In genomic region chrX:119235872-119236598, GRCh38 we compare ENCODE assay signal across 8 cellular contexts. TPM values are rescaled to one million over a fixed set of nuclear protein-coding genes. Genes with fewer than 3 reads are reported as not detected.
DNase-seq lines count a peak whose midpoint lies in the region; ATAC-seq and TF ChIP-seq lines count a peak whose summit lies in the region.

Gene PGRMC1 (plus strand): TSS chrX:119236285. CDS start chrX:119236364, 79 bp downstream.

- intact Hi-C loops in activated T-helper 2 cell treated with anti-CD3 and anti-CD28 coated beads, Interferon-gamma antibody, Interleukin-2, Interleukin-4, amounts not matched to agents 10 μg/mL and 5 μg/mL and 100 μg/mL, durations not matched to agents 14 hours and 24 hours and 36 hours (cut with micrococcal nuclease), result loop anchor here (5.0 kb wide), 1 partner anchor 456 kb away; the partner anchor contains the start of gene SEPTIN6

- DNase-seq in DMS53 (lab: John Stamatoyannopoulos, UW), result peak; percentile 87
- DNase-seq in RPMI8226, result peak; percentile 84
- peak; percentile 74 for DNase-seq in activated T-helper 2 cell treated with anti-CD3 and anti-CD28 coated beads, Interferon-gamma antibody, Interleukin-2, Interleukin-4, amounts not matched to agents 10 μg/mL and 5 μg/mL and 100 μg/mL, durations not matched to agents 14 hours and 24 hours and 36 hours (ENCODE audit: low spot score)
- peak; percentile 75 for DNase-seq in fibroblast of pulmonary artery (ENCODE audit: low read depth)
- DNase-seq in natural killer cell treated with Interleukin-12 subunit alpha and Interleukin-12 subunit beta and Interleukin-15 and Interleukin-18, amount 100 ng/mL, for 72 hours (ENCODE audit: low spot score), result peak; percentile 83
- peak; percentile 73 for DNase-seq in stimulated activated naive CD8-positive, alpha-beta T cell treated with anti-CD3 and anti-CD28 coated beads, Interleukin-15, Interleukin-2, amounts not matched to agents 100 U/mL and 50 U/mL, for 24 hours

- H3K36me3 Mint-ChIP-seq in IgD-negative memory B cell, result peaks cover 1% of the 10 kb centered on the region
- H3K36me3 Mint-ChIP-seq in activated T-helper 2 cell treated with anti-CD3 and anti-CD28 coated beads, Interferon-gamma antibody, Interleukin-2, Interleukin-4, amounts not matched to agents 10 μg/mL and 5 μg/mL and 100 μg/mL, durations not matched to agents 14 hours and 24 hours and 36 hours (ENCODE audit: low read depth), result peaks cover 15% of the 10 kb centered on the region
- H3K36me3 Mint-ChIP-seq in natural killer cell treated with Interleukin-12 subunit alpha and Interleukin-12 subunit beta and Interleukin-15 and Interleukin-18, amount 100 ng/mL, for 72 hours, result no peaks in the 10 kb centered on the region

- H3K9me3 Mint-ChIP-seq in IgD-negative memory B cell, result no peaks in the 10 kb centered on the region
- no peaks in the 10 kb centered on the region for H3K9me3 Mint-ChIP-seq in activated T-helper 2 cell treated with anti-CD3 and anti-CD28 coated beads, Interferon-gamma antibody, Interleukin-2, Interleukin-4, amounts not matched to agents 10 μg/mL and 5 μg/mL and 100 μg/mL, durations not matched to agents 14 hours and 24 hours and 36 hours
- no peaks in the 10 kb centered on the region for H3K9me3 Mint-ChIP-seq in natural killer cell treated with Interleukin-12 subunit alpha and Interleukin-12 subunit beta and Interleukin-15 and Interleukin-18, amount 100 ng/mL, for 72 hours

- H3K4me3 Mint-ChIP-seq in IgD-negative memory B cell, result peak within 1 kb of the TSS; percentile 24 to 95 (median 92)
- peak within 1 kb of the TSS; percentile 90 for H3K4me3 Mint-ChIP-seq in activated T-helper 2 cell treated with anti-CD3 and anti-CD28 coated beads, Interferon-gamma antibody, Interleukin-2, Interleukin-4, amounts not matched to agents 10 μg/mL and 5 μg/mL and 100 μg/mL, durations not matched to agents 14 hours and 24 hours and 36 hours (ENCODE audit: low read depth)
- peak within 1 kb of the TSS; percentile 95 for H3K4me3 Mint-ChIP-seq in natural killer cell treated with Interleukin-12 subunit alpha and Interleukin-12 subunit beta and Interleukin-15 and Interleukin-18, amount 100 ng/mL, for 72 hours

- peak; percentile 92 for ATAC-seq in GM21529 (IDR thresholded peaks at IDR 0.05; ENCODE audit: unreplicated experiment)
- ATAC-seq in natural killer cell treated with Interleukin-12 subunit alpha and Interleukin-12 subunit beta and Interleukin-15 and Interleukin-18, amount 100 ng/mL, for 72 hours, result peak; percentile 97 to 99
- ATAC-seq in stimulated activated naive CD8-positive, alpha-beta T cell treated with anti-CD3 and anti-CD28 coated beads, Interleukin-15, Interleukin-2, amounts not matched to agents 100 U/mL and 50 U/mL, for 24 hours, result peak; percentile 97

- H3K4me1 Mint-ChIP-seq in IgD-negative memory B cell, result peaks cover 0 to 13% (median 8%) of the 10 kb centered on the region in 3 donors
- peaks cover 13% of the 10 kb centered on the region for H3K4me1 Mint-ChIP-seq in activated T-helper 2 cell treated with anti-CD3 and anti-CD28 coated beads, Interferon-gamma antibody, Interleukin-2, Interleukin-4, amounts not matched to agents 10 μg/mL and 5 μg/mL and 100 μg/mL, durations not matched to agents 14 hours and 24 hours and 36 hours (ENCODE audit: low read depth)
- H3K4me1 Mint-ChIP-seq in natural killer cell treated with Interleukin-12 subunit alpha and Interleukin-12 subunit beta and Interleukin-15 and Interleukin-18, amount 100 ng/mL, for 72 hours (ENCODE audit: low read depth in 2 of 2), result peaks cover 11 to 15% of the 10 kb centered on the region in 2 donors

- H3K27ac Mint-ChIP-seq in IgD-negative memory B cell, result peak within 1 kb of the TSS; percentile 16 to 74 (median 70)
- H3K27ac Mint-ChIP-seq in activated T-helper 2 cell treated with anti-CD3 and anti-CD28 coated beads, Interferon-gamma antibody, Interleukin-2, Interleukin-4, amounts not matched to agents 10 μg/mL and 5 μg/mL and 100 μg/mL, durations not matched to agents 14 hours and 24 hours and 36 hours, result peak within 1 kb of the TSS; percentile 77
- peak within 1 kb of the TSS; percentile 9 to 38 for H3K27ac Mint-ChIP-seq in natural killer cell treated with Interleukin-12 subunit alpha and Interleukin-12 subunit beta and Interleukin-15 and Interleukin-18, amount 100 ng/mL, for 72 hours

- TF ChIP-seq CTCF in fibroblast of pulmonary artery (IDR thresholded peaks at IDR 0.05; ENCODE audit: low read length, missing control alignments), result no peak

- H3K4me3 ChIP-seq in fibroblast of pulmonary artery (replicated peaks; ENCODE audit: low read depth, low read length), result peak within 1 kb of the TSS; percentile 66

- peaks cover 9% of the 10 kb centered on the region for H3K27me3 Mint-ChIP-seq in IgD-negative memory B cell
- H3K27me3 Mint-ChIP-seq in activated T-helper 2 cell treated with anti-CD3 and anti-CD28 coated beads, Interferon-gamma antibody, Interleukin-2, Interleukin-4, amounts not matched to agents 10 μg/mL and 5 μg/mL and 100 μg/mL, durations not matched to agents 14 hours and 24 hours and 36 hours (ENCODE audit: low read depth), result peaks cover 22% of the 10 kb centered on the region
- peaks cover 8 to 9% of the 10 kb centered on the region in 2 donors for H3K27me3 Mint-ChIP-seq in natural killer cell treated with Interleukin-12 subunit alpha and Interleukin-12 subunit beta and Interleukin-15 and Interleukin-18, amount 100 ng/mL, for 72 hours

RNA-seq across cellular contexts. Expression of gene PGRMC1, which starts in this region (rescaled TPM):
- 13.5 TPM for polyA plus RNA-seq in IgD-negative memory B cell
- total RNA-seq in activated T-helper 2 cell treated with anti-CD3 and anti-CD28 coated beads, Interferon-gamma antibody, Interleukin-2, Interleukin-4, amounts not matched to agents 10 μg/mL and 5 μg/mL and 100 μg/mL, durations not matched to agents 14 hours and 24 hours and 36 hours, result 45.2 and 46.0 TPM in 2 replicates
- 10 to 100 TPM; 27.4 to 29.0 TPM for total RNA-seq in natural killer cell treated with Interleukin-12 subunit alpha and Interleukin-12 subunit beta and Interleukin-15 and Interleukin-18, amount 100 ng/mL, for 72 hours

Comparison
In these comparisons a context has a peak if more than half of its experiments do, and no peak if none do; other contexts are left out.
1. Peak in every context shown above with its lines: DNase-seq, ATAC-seq and H3K4me3 ChIP-seq.
2. H3K27ac Mint-ChIP-seq: peak in every context shown above with its lines; median percentile 77 in activated T-helper 2 cell treated with anti-CD3 and anti-CD28 coated beads, Interferon-gamma antibody, Interleukin-2, Interleukin-4, amounts not matched to agents 10 μg/mL and 5 μg/mL and 100 μg/mL, durations not matched to agents 14 hours and 24 hours and 36 hours; 70 in IgD-negative memory B cell; 24 in natural killer cell treated with Interleukin-12 subunit alpha and Interleukin-12 subunit beta and Interleukin-15 and Interleukin-18, amount 100 ng/mL, for 72 hours.